In the genomic region with DNA sequence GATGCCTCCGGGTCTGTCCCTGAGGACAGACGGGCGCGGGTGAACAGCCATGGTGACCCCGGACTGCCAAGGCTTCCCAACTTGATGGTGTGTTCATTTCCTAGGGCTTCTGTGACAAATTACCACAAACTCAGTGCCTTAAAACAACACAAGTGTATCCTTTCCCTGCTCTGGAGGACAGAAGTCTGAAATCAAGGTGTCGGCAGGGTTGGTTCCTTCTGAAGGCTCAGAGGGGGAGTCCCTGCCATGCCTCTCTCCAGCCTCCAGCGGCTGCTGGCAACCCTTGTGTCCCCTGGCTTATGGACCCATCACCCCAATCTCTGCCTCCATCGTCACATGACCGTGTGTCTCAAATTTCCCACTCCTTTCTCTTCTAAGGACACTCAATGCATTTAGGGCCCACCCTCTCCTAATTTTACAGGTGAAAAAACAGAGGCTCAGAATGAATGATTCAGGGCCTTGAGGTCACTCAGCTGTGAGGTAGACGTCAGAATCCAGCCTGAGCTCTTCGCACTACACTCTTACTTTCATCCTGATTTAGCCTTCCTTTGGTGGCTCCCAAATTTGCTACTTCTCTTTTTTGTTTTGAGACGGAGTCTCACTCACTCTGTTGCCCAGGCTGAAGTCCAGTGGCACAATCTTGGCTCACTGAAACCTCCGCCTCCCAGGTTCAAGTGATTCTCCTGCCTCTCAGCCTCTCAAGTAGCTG, we compare ENCODE assay signal across 20 cellular contexts. TPM values are rescaled to one million over a fixed set of nuclear protein-coding genes. Genes with fewer than 3 reads are reported as not detected.
DNase-seq lines count a peak whose midpoint lies in the region; ATAC-seq lines count a peak whose summit lies in the region.
"Had no signal": no experiment of that assay in that cellular context is flagged by ENCODE, and none has a peak within 500 bp of the region (broad histone marks: within the 10 kb centered on the region; RNA-seq: fewer than 3 reads in every experiment).

No MANE protein-coding gene starts in this region.

- H3K27me3 Mint-ChIP-seq in T-helper 17 cell, result no peaks in the 10 kb centered on the region

- peaks cover 14% of the 10 kb centered on the region for H3K4me1 Mint-ChIP-seq in T-helper 17 cell
- H3K4me1 Mint-ChIP-seq: mesothelial cell of epicardium had no signal

- peak overlapping the region in 1 of 2 experiments; percentile 82 for H2BK12ac ChIP-seq in mesenchymal stem cell (ENCODE audit: low read length in 2 of 2)

- H2BK120ac ChIP-seq in mesenchymal stem cell (ENCODE audit: low read depth, low read length), result no peak overlapping the region

- peak; percentile 48 for ATAC-seq in GM18499 (IDR thresholded peaks at IDR 0.05; ENCODE audit: insufficient read depth, unreplicated experiment)
- ATAC-seq in GM21723 (IDR thresholded peaks at IDR 0.05; ENCODE audit: unreplicated experiment), result peak; percentile 64
- ATAC-seq in T-helper 17 cell, result no peak
- no peak for ATAC-seq in GM18868 (IDR thresholded peaks at IDR 0.05; ENCODE audit: unreplicated experiment)
- ATAC-seq: sciatic nerve had no signal

- no peak overlapping the region for H2BK5ac ChIP-seq in mesenchymal stem cell (ENCODE audit: low read depth, low read length, poor library complexity, severe bottlenecking)

- peak overlapping the region; percentile 2 for H2BK15ac ChIP-seq in mesenchymal stem cell (ENCODE audit: low read depth, poor library complexity, severe bottlenecking)

- H3K36me3 ChIP-seq in mesenchymal stem cell (ENCODE audit: control insufficient read depth in 1 of 2, insufficient read depth in 2 of 2, low read depth in 1 of 2, low read length in 2 of 2), result no peaks in the 10 kb centered on the region
- H3K36me3 ChIP-seq: BLaER1 treated with 17β-estradiol and CSF1 and Interleukin-3, amounts not matched to agents 10 nM and 100 nM; thoracic aorta had no signal

- H3K27ac ChIP-seq in mesenchymal stem cell (ENCODE audit: low read length, poor library complexity, severe bottlenecking), result no peak overlapping the region
- H3K27ac ChIP-seq: thoracic aorta had no signal

- no peak overlapping the region for H4K8ac ChIP-seq in mesenchymal stem cell (ENCODE audit: low read length)

- no peak overlapping the region for H3K18ac ChIP-seq in mesenchymal stem cell (ENCODE audit: low read depth in 1 of 2, low read length in 2 of 2)

- H2AK5ac ChIP-seq in mesenchymal stem cell (ENCODE audit: low read length, severe bottlenecking), result peak overlapping the region; percentile 41

- H4K91ac ChIP-seq in mesenchymal stem cell (ENCODE audit: low read length), result no peak overlapping the region

- no peaks in the 10 kb centered on the region for H3K27me3 ChIP-seq in mesenchymal stem cell (ENCODE audit: control insufficient read depth in 1 of 2, insufficient read depth in 1 of 2, low read length in 2 of 2)
- H3K27me3 ChIP-seq: BLaER1 treated with 17β-estradiol and CSF1 and Interleukin-3, amounts not matched to agents 10 nM and 100 nM had no signal

- 92% methylated on average over 13 of the region's 13 CpGs for WGBS in mesenchymal stem cell

- no peak overlapping the region for H3K9ac ChIP-seq in mesenchymal stem cell (ENCODE audit: low read length)
- H3K9ac ChIP-seq: BLaER1 treated with 17β-estradiol and CSF1 and Interleukin-3, amounts not matched to agents 10 nM and 100 nM had no signal

- peak overlapping the region; percentile 81 for H3K27ac Mint-ChIP-seq in T-helper 17 cell
- H3K27ac Mint-ChIP-seq: activated T-helper 2 cell treated with anti-CD3 and anti-CD28 coated beads, Interferon-gamma antibody, Interleukin-2, Interleukin-4, amounts not matched to agents 10 μg/mL and 5 μg/mL and 100 μg/mL, durations not matched to agents 14 hours and 24 hours and 36 hours; mesothelial cell of epicardium; T-helper 2 cell treated with Interferon-gamma antibody and Interleukin-4, amounts not matched to agents 5 μg/mL and 100 μg/mL, for 36 hours had no signal

- H3K23ac ChIP-seq in mesenchymal stem cell (ENCODE audit: low read length in 2 of 2), result no peak overlapping the region

- H3K9me3 ChIP-seq in T-helper 17 cell (ENCODE audit: control insufficient read depth, low read length, poor library complexity, severe bottlenecking) (no peaks in the 10 kb centered on the region), mesenchymal stem cell (ENCODE audit: control insufficient read depth, low read length) (no peaks in the 10 kb centered on the region)
- H3K9me3 ChIP-seq: thoracic aorta had no signal

- no peak overlapping the region for H3K4ac ChIP-seq in mesenchymal stem cell (ENCODE audit: low read depth in 1 of 2, low read length in 2 of 2)

- H3K79me1 ChIP-seq in mesenchymal stem cell (replicated peaks; ENCODE audit: low read length, poor library complexity, severe bottlenecking), result no peaks in the 10 kb centered on the region

- no peak overlapping the region for H3K4me3 Mint-ChIP-seq in T-helper 17 cell
- H3K4me3 Mint-ChIP-seq: mesothelial cell of epicardium; T-helper 2 cell treated with Interferon-gamma antibody and Interleukin-4, amounts not matched to agents 5 μg/mL and 100 μg/mL, for 36 hours had no signal

- no peaks in the 10 kb centered on the region for H3K4me1 ChIP-seq in mesenchymal stem cell (ENCODE audit: control insufficient read depth, insufficient read depth, low read depth, low read length)

- no peak overlapping the region for H3K4me2 ChIP-seq in mesenchymal stem cell (ENCODE audit: low read length, poor library complexity, severe bottlenecking)

- no peak overlapping the region for H3K4me3 ChIP-seq in mesenchymal stem cell (ENCODE audit: insufficient read depth in 1 of 2, low read depth in 1 of 2, low read length in 2 of 2)
- H3K4me3 ChIP-seq: BLaER1 treated with 17β-estradiol and CSF1 and Interleukin-3, amounts not matched to agents 10 nM and 100 nM; thoracic aorta had no signal

- H3K14ac ChIP-seq in mesenchymal stem cell (ENCODE audit: low read length in 2 of 2), result peak overlapping the region in 1 of 2 experiments; percentile 41

- H2AFZ ChIP-seq in mesenchymal stem cell (ENCODE audit: low read depth, low read length), result no peak overlapping the region

- peaks cover 2% of the 10 kb centered on the region for H3K36me3 Mint-ChIP-seq in T-helper 17 cell (ENCODE audit: low read depth)

- no peak for DNase-seq in T-helper 17 cell
- DNase-seq in mesenchymal stem cell, result no peak
- DNase-seq in HPDE6-E6E7 (ENCODE audit: extremely low spot score), result no peak
- no peak for DNase-seq in GM19238 (ENCODE audit: insufficient read length, low spot score)
- DNase-seq: amniotic stem cell, GOT3, hippocampal formation, NCI-H187 treated with DMSO at 0.1 percent for 48 hours, NCI-H510A treated with DMSO at 0.1 percent for 48 hours, nucleus accumbens, OCI-M1 had no signal

RNA-seq across cellular contexts. Expression of a gene that starts 45.4 kb away (rescaled TPM):
- total RNA-seq in T-helper 17 cell, result 10 to 100 TPM; 24.5 to 26.3 TPM
- 6.8 TPM for polyA plus RNA-seq in mesenchymal stem cell (2013, experiment 1 of 2)
- polyA plus RNA-seq in mesenchymal stem cell (2013, experiment 2 of 2), result 6.8 TPM

Comparison
In these comparisons a context has a peak if more than half of its experiments do, and no peak if none do; other contexts are left out.
1. ATAC-seq: peak in GM18499 (single experiment) and GM21723 (single experiment); none in T-helper 17 cell (single experiment) and GM18868 (single experiment).